In the genomic region with DNA sequence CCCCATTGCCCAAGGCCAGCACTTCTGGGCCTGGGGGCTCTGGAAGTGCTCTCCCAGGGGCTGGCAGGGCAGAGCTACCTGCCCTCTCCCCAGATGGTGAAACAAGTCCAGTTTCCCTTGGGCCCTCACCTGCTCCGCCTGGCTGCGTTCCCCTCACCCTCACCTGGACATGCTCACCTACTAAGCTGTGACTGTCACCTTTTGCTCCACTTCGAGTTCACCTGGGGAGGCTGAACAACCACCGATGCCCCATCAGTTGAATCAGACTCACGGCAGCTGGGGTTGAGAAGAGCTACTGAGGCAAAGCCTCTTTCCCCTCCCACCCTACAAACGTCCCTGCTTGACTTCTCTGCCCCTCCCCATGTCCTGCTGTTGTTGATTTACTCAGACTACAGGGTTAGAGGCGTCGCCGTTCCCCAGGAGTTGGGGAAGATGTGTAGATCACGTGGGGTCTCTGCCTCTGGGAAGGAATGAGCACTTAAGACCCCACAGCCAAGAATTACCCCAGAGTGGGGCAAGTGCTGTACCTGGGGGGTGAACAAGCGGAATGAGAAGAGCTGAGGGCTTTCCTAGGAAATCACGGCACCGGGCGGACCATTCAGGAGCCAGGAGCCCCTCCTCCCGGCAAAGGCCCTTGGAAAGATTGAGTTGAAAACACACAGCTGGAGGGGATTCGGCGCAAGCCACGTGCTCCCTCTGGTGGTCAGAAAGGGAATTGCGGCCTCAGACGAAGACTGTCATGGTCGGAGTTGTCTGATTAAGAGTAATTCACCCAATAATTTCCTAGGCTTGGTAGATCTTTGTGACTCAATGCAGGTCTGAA, we compare ENCODE assay signal across 7 cellular contexts. TPM values are rescaled to one million over a fixed set of nuclear protein-coding genes. Genes with fewer than 3 reads are reported as not detected.
DNase-seq lines count a peak whose midpoint lies in the region; ATAC-seq and TF ChIP-seq lines count a peak whose summit lies in the region.

No MANE protein-coding gene starts in this region.

- H3K36me3 ChIP-seq in HUES6 (ENCODE audit: control insufficient read depth, insufficient read depth, low read length) (no peaks in the 10 kb centered on the region), OCI-LY7 (ENCODE audit: insufficient read depth, low read length) (no peaks in the 10 kb centered on the region), esophagus squamous epithelium (no peaks in the 10 kb centered on the region)
- no peaks in the 10 kb centered on the region for H3K36me3 ChIP-seq in naive thymus-derived CD4-positive, alpha-beta T cell (ENCODE audit: control insufficient read depth in 2 of 3, insufficient read depth in 3 of 3, low read length in 3 of 3)

- TF ChIP-seq POLR2A in esophagus squamous epithelium (IDR thresholded peaks at IDR 0.05), result no peak

- ATAC-seq in naive thymus-derived CD4-positive, alpha-beta T cell, result peak; percentile 46
- ATAC-seq in stimulated activated memory B cell treated with anti-CD40 and anti-IgM and Interleukin-4, amounts not matched to agents 10 μg/mL and 1 μg/mL and 100 μg/mL, for 72 hours, result peak; percentile 58

- H3K4me1 ChIP-seq in HUES6 (ENCODE audit: control insufficient read depth, insufficient read depth, low read length), result peaks cover 64% of the 10 kb centered on the region
- H3K4me1 ChIP-seq in OCI-LY7 (ENCODE audit: insufficient read depth, low read length, poor library complexity, severe bottlenecking), result peaks cover 16% of the 10 kb centered on the region
- peaks cover 17 to 51% (median 30%) of the 10 kb centered on the region in 3 donors for H3K4me1 ChIP-seq in esophagus squamous epithelium
- peaks cover 43 to 55% of the 10 kb centered on the region in 2 donors for H3K4me1 ChIP-seq in naive thymus-derived CD4-positive, alpha-beta T cell (ENCODE audit: control insufficient read depth in 2 of 2, insufficient read depth in 2 of 2, low read length in 2 of 2)

- peak overlapping the region; percentile 56 for H3K9ac ChIP-seq in HUES6 (ENCODE audit: low read length)

- 17 to 22% methylated on average over 19 to 20 of the region's 21 CpGs for WGBS in esophagus squamous epithelium, 2 donors

- H3K4me2 ChIP-seq in OCI-LY7 (ENCODE audit: low read length), result no peak overlapping the region

- H3K9me3 ChIP-seq in HUES6 (ENCODE audit: control insufficient read depth, insufficient read depth, low read depth, low read length) (no peaks in the 10 kb centered on the region), OCI-LY7 (ENCODE audit: low read length) (no peaks in the 10 kb centered on the region), esophagus squamous epithelium (no peaks in the 10 kb centered on the region)
- no peaks in the 10 kb centered on the region for H3K9me3 ChIP-seq in naive thymus-derived CD4-positive, alpha-beta T cell (ENCODE audit: control insufficient read depth in 2 of 3, low read length in 3 of 3)

- H3K27ac ChIP-seq in HUES6 (ENCODE audit: low read depth, low read length) (peak overlapping the region; percentile 37; the same call in 1 of the 2 replicates), OCI-LY7 (ENCODE audit: low read depth, low read length, poor library complexity, severe bottlenecking) (no peak overlapping the region), esophagus squamous epithelium (peak overlapping the region; percentile 55 to 83 (median 71))
- H3K27ac ChIP-seq in naive thymus-derived CD4-positive, alpha-beta T cell (ENCODE audit: low read depth, low read length), result no peak overlapping the region

- H3K27ac Mint-ChIP-seq in naive thymus-derived CD4-positive, alpha-beta T cell, result peak overlapping the region; percentile 61 to 93 (median 80)
- peak overlapping the region; percentile 97 for H3K27ac Mint-ChIP-seq in stimulated activated memory B cell treated with anti-CD40 and anti-IgM and Interleukin-4, amounts not matched to agents 10 μg/mL and 1 μg/mL and 100 μg/mL, for 72 hours

- no peaks in the 10 kb centered on the region for H3K9me2 ChIP-seq in OCI-LY7 (ENCODE audit: insufficient read depth, low read length)

- in situ Hi-C loops in GM13976 (cut with MboI; ENCODE audit: low sequenced_read_pairs, unreplicated experiment), result no loop called here

- no peaks in the 10 kb centered on the region for H3K79me2 ChIP-seq in OCI-LY7 (ENCODE audit: insufficient read depth, low read depth, low read length)

- peak overlapping the region; percentile 4 to 83 (median 38) for H3K4me3 Mint-ChIP-seq in naive thymus-derived CD4-positive, alpha-beta T cell
- H3K4me3 Mint-ChIP-seq in stimulated activated memory B cell treated with anti-CD40 and anti-IgM and Interleukin-4, amounts not matched to agents 10 μg/mL and 1 μg/mL and 100 μg/mL, for 72 hours, result peak overlapping the region; percentile 82

- no peaks in the 10 kb centered on the region; the same call in 1 of the 2 replicates for H4K20me1 ChIP-seq in OCI-LY7 (ENCODE audit: insufficient read depth, low read length)

- H3K27me3 ChIP-seq in HUES6 (ENCODE audit: control insufficient read depth, insufficient read depth, low read length) (no peaks in the 10 kb centered on the region), esophagus squamous epithelium (no peaks in the 10 kb centered on the region)
- no peaks in the 10 kb centered on the region for H3K27me3 ChIP-seq in naive thymus-derived CD4-positive, alpha-beta T cell (ENCODE audit: control insufficient read depth in 2 of 2, insufficient read depth in 2 of 2, low read length in 2 of 2)

- BruUV-seq in OCI-LY7 (replicated peaks; lab: Mats Ljungman, UMichigan), result no TSS peak

- CTCF ChIA-PET in OCI-LY7 (lab: Charles Lee; ENCODE audit: unreplicated experiment), result interaction anchor here (0.7 to 2.4 kb wide), 2 partner anchors 10 to 391 kb away, joined by 3 to 11 read pairs; no protein-coding TSS in a partner anchor
- CTCF ChIA-PET in naive thymus-derived CD4-positive, alpha-beta T cell (lab: Charles Lee), result interaction anchor here (1.0 to 7.5 kb wide), 9 partner anchors 10 to 391 kb away, joined by 3 to 189 read pairs (median 8); no protein-coding TSS in a partner anchor

- intact Hi-C loops in OCI-LY7 (cut with micrococcal nuclease; ENCODE audit: unreplicated experiment) (loop anchor here (1.0 to 10.0 kb wide), 4 partner anchors 10 to 391 kb away; a partner anchor contains a TSS), esophagus squamous epithelium (cut with DNase I) (loop anchor here (10.0 kb wide), 1 partner anchor 393 kb away; no protein-coding TSS in a partner anchor)
- intact Hi-C loops in naive thymus-derived CD4-positive, alpha-beta T cell (cut with micrococcal nuclease), result loop anchor here (1.0 to 10.0 kb wide), 6 partner anchors 10 to 1565 kb away; a partner anchor contains a TSS

- H3K4me3 ChIP-seq in HUES6 (ENCODE audit: low read depth, low read length) (peak overlapping the region; percentile 49), OCI-LY7 (ENCODE audit: low read depth, low read length, poor library complexity, severe bottlenecking) (no peak overlapping the region), esophagus squamous epithelium (peak overlapping the region in 2 of 4 donors; percentile 23 to 50)
- H3K4me3 ChIP-seq in naive thymus-derived CD4-positive, alpha-beta T cell (ENCODE audit: low read length), result no peak overlapping the region

- H3K4me1 Mint-ChIP-seq in naive thymus-derived CD4-positive, alpha-beta T cell, result peaks cover 35 to 63% (median 51%) of the 10 kb centered on the region in 7 donors
- peaks cover 82% of the 10 kb centered on the region for H3K4me1 Mint-ChIP-seq in stimulated activated memory B cell treated with anti-CD40 and anti-IgM and Interleukin-4, amounts not matched to agents 10 μg/mL and 1 μg/mL and 100 μg/mL, for 72 hours

- peaks cover 0 to 2% (median 0%) of the 10 kb centered on the region in 5 donors for H3K36me3 Mint-ChIP-seq in naive thymus-derived CD4-positive, alpha-beta T cell
- no peaks in the 10 kb centered on the region for H3K36me3 Mint-ChIP-seq in stimulated activated memory B cell treated with anti-CD40 and anti-IgM and Interleukin-4, amounts not matched to agents 10 μg/mL and 1 μg/mL and 100 μg/mL, for 72 hours

- no peaks in the 10 kb centered on the region for H3K27me3 Mint-ChIP-seq in naive thymus-derived CD4-positive, alpha-beta T cell
- H3K27me3 Mint-ChIP-seq in stimulated activated memory B cell treated with anti-CD40 and anti-IgM and Interleukin-4, amounts not matched to agents 10 μg/mL and 1 μg/mL and 100 μg/mL, for 72 hours, result no peaks in the 10 kb centered on the region

- POLR2A ChIA-PET in OCI-LY7 (lab: Charles Lee), result interaction anchor here (1.9 kb wide), 1 partner anchor 9 kb away, joined by 7 read pairs; no protein-coding TSS in a partner anchor
- POLR2A ChIA-PET in naive thymus-derived CD4-positive, alpha-beta T cell (lab: Charles Lee), result interaction anchor here (0.6 to 3.4 kb wide), 5 partner anchors 8 to 255 kb away, joined by 3 to 25 read pairs (median 4); no protein-coding TSS in a partner anchor

- H2AFZ ChIP-seq in OCI-LY7 (ENCODE audit: low read length), result no peak overlapping the region

- peak; percentile 96 for TF ChIP-seq CTCF in GM13976 (IDR thresholded peaks at IDR 0.05; ENCODE audit: borderline replicate concordance, control extremely low read depth, extremely low read depth, insufficient read depth, missing control alignments)
- TF ChIP-seq CTCF in OCI-LY7 (conservative IDR thresholded peaks at IDR 0.05; ENCODE audit: low read length), result peak; percentile 98
- peak; percentile 98 to 100 (median 99) for TF ChIP-seq CTCF in esophagus squamous epithelium (IDR thresholded peaks at IDR 0.05)

- DNase-seq in GM13976 (ENCODE audit: low spot score) (peak; percentile 76), OCI-LY7 (ENCODE audit: low spot score) (peak; percentile 64), esophagus squamous epithelium (lab: John Stamatoyannopoulos, UW) (no peak)
- DNase-seq in activated T-cell treated with anti-CD3 and anti-CD28 coated beads, Interleukin-2, amount 50 U/mL, for 1 hour, result peak; percentile 88
- peak; percentile 64 to 91 (median 76) for DNase-seq in naive thymus-derived CD4-positive, alpha-beta T cell

- no peaks in the 10 kb centered on the region for H3K9me3 Mint-ChIP-seq in naive thymus-derived CD4-positive, alpha-beta T cell
- H3K9me3 Mint-ChIP-seq in stimulated activated memory B cell treated with anti-CD40 and anti-IgM and Interleukin-4, amounts not matched to agents 10 μg/mL and 1 μg/mL and 100 μg/mL, for 72 hours, result no peaks in the 10 kb centered on the region

RNA-seq across cellular contexts. Expression of a gene that starts 7.1 kb away (rescaled TPM):
- total RNA-seq in OCI-LY7 (2014; rRNA removed; shearing (Covaris generic)), result not detected in 2 replicates
- total RNA-seq in OCI-LY7 (2022), result not detected in 2 replicates
- under 1 TPM in 2 of 4 donors, not detected in 2; 0.19 to 0.95 TPM for total RNA-seq in esophagus squamous epithelium
- total RNA-seq in naive thymus-derived CD4-positive, alpha-beta T cell, result 1 to 10 TPM; 3.1 to 6.7 (median 4.4) TPM
- 10 to 100 TPM; 11.2 to 25.6 TPM for polyA plus RNA-seq in naive thymus-derived CD4-positive, alpha-beta T cell

RNA-seq across cellular contexts. Expression of a gene that starts 20.4 kb away (rescaled TPM):
- not detected in 2 replicates for total RNA-seq in OCI-LY7 (2014; rRNA removed; shearing (Covaris generic))
- total RNA-seq in OCI-LY7 (2022), result not detected in 2 replicates
- under 1 TPM in 2 of 4 donors, not detected in 2; 0.04 to 0.19 TPM for total RNA-seq in esophagus squamous epithelium
- 1 to 10 TPM in 1 of 5 experiments, under 1 TPM in 4; 0.17 to 1.3 (median 0.60) TPM for total RNA-seq in naive thymus-derived CD4-positive, alpha-beta T cell
- not detected for polyA plus RNA-seq in naive thymus-derived CD4-positive, alpha-beta T cell

RNA-seq across cellular contexts. Expression of a gene that starts 59.0 kb away (rescaled TPM):
- total RNA-seq in OCI-LY7 (2014; rRNA removed; shearing (Covaris generic)), result not detected in 2 replicates
- total RNA-seq in OCI-LY7 (2022) (not detected in 2 replicates), esophagus squamous epithelium (10 to 100 TPM in 1 of 4 donors, 1 to 10 TPM in 2, under 1 TPM in 1; 0.61 to 27.7 (median 2.1) TPM)
- total RNA-seq in naive thymus-derived CD4-positive, alpha-beta T cell, result 1 to 10 TPM in 1 of 5 experiments, under 1 TPM in 2, not detected in 2; 0.10 to 5.4 (median 0.98) TPM
- polyA plus RNA-seq in naive thymus-derived CD4-positive, alpha-beta T cell, result not detected

Comparison
In these comparisons a context has a peak if more than half of its experiments do, and no peak if none do; other contexts are left out.
1. H3K27ac ChIP-seq: peak in HUES6 (single experiment) and esophagus squamous epithelium (4 of 4); none in OCI-LY7 (single experiment) and naive thymus-derived CD4-positive, alpha-beta T cell (single experiment).
2. Peak in every context shown above with its lines, with median percentiles within 50 percentile points of each other: CTCF ChIP-seq.